ENCODE assay signal across 17 cellular contexts in genomic region chr6:41455818-41456217, GRCh38.
"Had no signal": no experiment of that assay in that cellular context is flagged by ENCODE, and none has a peak within 500 bp of the region (broad histone marks: within the 10 kb centered on the region; RNA-seq: fewer than 3 reads in every experiment).

No MANE protein-coding gene starts in this region.

- H3K4me3 Mint-ChIP-seq: activated CD4-positive, alpha-beta T cell treated with anti-CD3 and anti-CD28 coated beads, Interleukin-2, amount 10 ng/mL, durations not matched to agents 7 days and 5 days; activated naive CD8-positive, alpha-beta T cell treated with anti-CD3 and anti-CD28 coated beads, Interleukin-2, amount 10 ng/mL, durations not matched to agents 7 days and 5 days; activated T-cell treated with anti-CD3 and anti-CD28 coated beads, Interleukin-2, amount 50 U/mL, for 72 hours; central memory CD8-positive, alpha-beta T cell; mesothelial cell of epicardium; stimulated activated naive B cell treated with anti-CD40 and anti-IgM and Interleukin-4, amounts not matched to agents 10 μg/mL and 1 μg/mL and 100 μg/mL, for 72 hours; T-helper 2 cell treated with Interferon-gamma antibody and Interleukin-4, amounts not matched to agents 5 μg/mL and 100 μg/mL, for 36 hours had no signal

- H3K27ac ChIP-seq: brain microvascular endothelial cell, lower lobe of right lung, tibial artery, uterus had no signal

- H3K9me3 Mint-ChIP-seq: activated CD4-positive, alpha-beta T cell treated with anti-CD3 and anti-CD28 coated beads, Interleukin-2, amount 10 ng/mL, durations not matched to agents 7 days and 5 days; activated naive CD8-positive, alpha-beta T cell treated with anti-CD3 and anti-CD28 coated beads, Interleukin-2, amount 10 ng/mL, durations not matched to agents 7 days and 5 days; activated T-cell treated with anti-CD3 and anti-CD28 coated beads, Interleukin-2, amount 50 U/mL, for 72 hours; central memory CD8-positive, alpha-beta T cell; mesothelial cell of epicardium; stimulated activated naive B cell treated with anti-CD40 and anti-IgM and Interleukin-4, amounts not matched to agents 10 μg/mL and 1 μg/mL and 100 μg/mL, for 72 hours; T-helper 2 cell treated with Interferon-gamma antibody and Interleukin-4, amounts not matched to agents 5 μg/mL and 100 μg/mL, for 36 hours had no signal

- DNase-seq: activated CD4-positive, alpha-beta T cell treated with anti-CD3 and anti-CD28 coated beads, Interleukin-2, amount 10 ng/mL, durations not matched to agents 7 days and 5 days; activated CD8-positive, alpha-beta memory T cell treated with anti-CD3 and anti-CD28 coated beads, Interleukin-2, amount 50 U/mL, for 48 hours; activated gamma-delta T cell treated with Interleukin-2 at 50 U/mL for 16 hours; activated T-cell treated with anti-CD3 and anti-CD28 coated beads, Interleukin-2, amount 50 U/mL, for 72 hours; brain microvascular endothelial cell; cortex of kidney; effector CD4-positive, alpha-beta T cell; foreskin fibroblast; lower lobe of right lung; stimulated activated CD4-positive, alpha-beta T cell treated with anti-CD3 and anti-CD28 coated beads, Interleukin-4, amount 100 ng/mL, for 1 hour; stimulated activated naive B cell treated with anti-CD40 and anti-IgM and Interleukin-4, amounts not matched to agents 10 μg/mL and 1 μg/mL and 100 μg/mL, for 72 hours; tibial artery; uterus had no signal

- H3K4me3 ChIP-seq: lower lobe of right lung, tibial artery, uterus had no signal

- H3K27ac Mint-ChIP-seq: activated CD4-positive, alpha-beta T cell treated with anti-CD3 and anti-CD28 coated beads, Interleukin-2, amount 10 ng/mL, durations not matched to agents 7 days and 5 days; activated naive CD8-positive, alpha-beta T cell treated with anti-CD3 and anti-CD28 coated beads, Interleukin-2, amount 10 ng/mL, durations not matched to agents 7 days and 5 days; activated T-cell treated with anti-CD3 and anti-CD28 coated beads, Interleukin-2, amount 50 U/mL, for 72 hours; mesothelial cell of epicardium; T-helper 2 cell treated with Interferon-gamma antibody and Interleukin-4, amounts not matched to agents 5 μg/mL and 100 μg/mL, for 36 hours had no signal

- H3K36me3 Mint-ChIP-seq: activated naive CD8-positive, alpha-beta T cell treated with anti-CD3 and anti-CD28 coated beads, Interleukin-2, amount 10 ng/mL, durations not matched to agents 7 days and 5 days; mesothelial cell of epicardium had no signal

- H3K4me1 Mint-ChIP-seq: activated CD4-positive, alpha-beta T cell treated with anti-CD3 and anti-CD28 coated beads, Interleukin-2, amount 10 ng/mL, durations not matched to agents 7 days and 5 days; activated naive CD8-positive, alpha-beta T cell treated with anti-CD3 and anti-CD28 coated beads, Interleukin-2, amount 10 ng/mL, durations not matched to agents 7 days and 5 days; central memory CD8-positive, alpha-beta T cell had no signal

- H3K36me3 ChIP-seq: brain microvascular endothelial cell, lower lobe of right lung, tibial artery, uterus had no signal

- H3K27me3 ChIP-seq: tibial artery, uterus had no signal

- H3K9me3 ChIP-seq: lower lobe of right lung, tibial artery, uterus had no signal
